In genomic region chr16:88616736-88617135, GRCh38 we compare ENCODE assay signal across 21 cellular contexts. TPM values are rescaled to one million over a fixed set of nuclear protein-coding genes. Genes with fewer than 3 reads are reported as not detected.
DNase-seq lines count a peak whose midpoint lies in the region; ATAC-seq, FAIRE-seq and TF ChIP-seq lines count a peak whose summit lies in the region.
"Had no signal": no experiment of that assay in that cellular context is flagged by ENCODE, and none has a peak within 500 bp of the region (broad histone marks: within the 10 kb centered on the region; RNA-seq: fewer than 3 reads in every experiment).

No MANE protein-coding gene starts in this region.

- no peak for TF ChIP-seq CTCF in HEK293 (tag by site-specific recombination; IDR thresholded peaks at IDR 0.05)
- no peak for TF ChIP-seq CTCF in smooth muscle cell (IDR thresholded peaks at IDR 0.05; ENCODE audit: borderline replicate concordance, insufficient read depth, poor library complexity, severe bottlenecking)

- 93% methylated on average over 12 of the region's 12 CpGs for WGBS in smooth muscle cell (ENCODE audit: low lambda C conversion rate)

- no peak overlapping the region for H3K9ac ChIP-seq in smooth muscle cell (ENCODE audit: low read depth)

- no peaks in the 10 kb centered on the region for H3K27me3 Mint-ChIP-seq in activated T-cell treated with anti-CD3 and anti-CD28 coated beads, Interleukin-2, amount 50 U/mL, for 72 hours (ENCODE audit: low read depth)
- peaks cover 15 to 32% (median 18%) of the 10 kb centered on the region in 3 donors for H3K27me3 Mint-ChIP-seq in immature natural killer cell (ENCODE audit: low read depth in 3 of 3)
- H3K27me3 Mint-ChIP-seq: stimulated activated naive B cell treated with anti-CD40 and anti-IgM and Interleukin-4, amounts not matched to agents 10 μg/mL and 1 μg/mL and 100 μg/mL, for 72 hours had no signal

- no peak for FAIRE-seq in H54 (lab: Jason Lieb, UNC)
- FAIRE-seq: keratinocyte had no signal

- no peak for ATAC-seq in activated T-cell treated with anti-CD3 and anti-CD28 coated beads, Interleukin-2, amount 50 U/mL, for 72 hours (replicated peaks in 1 of 2)
- ATAC-seq: stimulated activated naive B cell treated with anti-CD40 and anti-IgM and Interleukin-4, amounts not matched to agents 10 μg/mL and 1 μg/mL and 100 μg/mL, for 72 hours had no signal

- no peaks in the 10 kb centered on the region for H3K27me3 ChIP-seq in smooth muscle cell (ENCODE audit: low read depth)
- H3K27me3 ChIP-seq: right atrium auricular region had no signal

- H3K9me3 ChIP-seq in HEK293 (ENCODE audit: control insufficient read depth, insufficient read depth, low read depth, low read length) (no peaks in the 10 kb centered on the region), smooth muscle cell (replicated peaks; ENCODE audit: low read depth) (no peaks in the 10 kb centered on the region)
- H3K9me3 ChIP-seq: right atrium auricular region had no signal

- peaks cover 23% of the 10 kb centered on the region for H3K4me1 Mint-ChIP-seq in activated T-cell treated with anti-CD3 and anti-CD28 coated beads, Interleukin-2, amount 50 U/mL, for 72 hours (ENCODE audit: low read depth)
- peaks cover 44 to 47% of the 10 kb centered on the region in 2 donors for H3K4me1 Mint-ChIP-seq in immature natural killer cell

- peaks cover 3% of the 10 kb centered on the region for H3K79me2 ChIP-seq in smooth muscle cell (ENCODE audit: low read depth)

- no peak overlapping the region for H3K4me3 ChIP-seq in HEK293 (ENCODE audit: low read depth, low read length)
- H3K4me3 ChIP-seq in smooth muscle cell, result no peak overlapping the region
- H3K4me3 ChIP-seq: right atrium auricular region had no signal

- peak overlapping the region; percentile 50 for H3K4me2 ChIP-seq in smooth muscle cell

- TF ChIP-seq POLR2A in H54 (IDR thresholded peaks at IDR 0.05; ENCODE audit: low read depth, low read length), result no peak

- H3K4me3 Mint-ChIP-seq in activated T-cell treated with anti-CD3 and anti-CD28 coated beads, Interleukin-2, amount 50 U/mL, for 72 hours, result no peak overlapping the region
- H3K4me3 Mint-ChIP-seq in immature natural killer cell, result no peak overlapping the region

- H3K27ac Mint-ChIP-seq in activated T-cell treated with anti-CD3 and anti-CD28 coated beads, Interleukin-2, amount 50 U/mL, for 72 hours, result peak overlapping the region; percentile 79
- H3K27ac Mint-ChIP-seq in immature natural killer cell, result peak overlapping the region; percentile 94 to 100 (median 99)

- peaks cover 2% of the 10 kb centered on the region in 2 donors for H3K36me3 Mint-ChIP-seq in activated T-cell treated with anti-CD3 and anti-CD28 coated beads, Interleukin-2, amount 50 U/mL, for 72 hours (ENCODE audit: insufficient read depth in 2 of 2)
- H3K36me3 Mint-ChIP-seq in immature natural killer cell, result peaks cover 0 to 19% (median 13%) of the 10 kb centered on the region in 3 donors

- no peak overlapping the region for H2AFZ ChIP-seq in smooth muscle cell (ENCODE audit: low read depth)

- H3K27ac ChIP-seq in HEK293 (ENCODE audit: extremely low read depth, low read depth, low read length) (no peak overlapping the region), smooth muscle cell (ENCODE audit: low read depth) (no peak overlapping the region)
- H3K27ac ChIP-seq: right atrium auricular region had no signal

- peaks cover 7 to 63% of the 10 kb centered on the region in 2 experiments; a peak in 2 of 3 replicates for H3K36me3 ChIP-seq in HEK293 (ENCODE audit: control insufficient read depth in 2 of 2, insufficient read depth in 1 of 2, low read length in 2 of 2)
- H3K36me3 ChIP-seq in smooth muscle cell (ENCODE audit: low read depth), result no peaks in the 10 kb centered on the region

- H3K9me3 Mint-ChIP-seq in activated T-cell treated with anti-CD3 and anti-CD28 coated beads, Interleukin-2, amount 50 U/mL, for 72 hours, result no peaks in the 10 kb centered on the region
- no peaks in the 10 kb centered on the region for H3K9me3 Mint-ChIP-seq in immature natural killer cell
- H3K9me3 Mint-ChIP-seq: stimulated activated naive B cell treated with anti-CD40 and anti-IgM and Interleukin-4, amounts not matched to agents 10 μg/mL and 1 μg/mL and 100 μg/mL, for 72 hours had no signal

- H4K20me1 ChIP-seq in smooth muscle cell (ENCODE audit: low read depth), result peaks cover 99% of the 10 kb centered on the region

- no peak for DNase-seq in activated T-cell treated with anti-CD3 and anti-CD28 coated beads, Interleukin-2, amount 50 U/mL, for 72 hours
- no peak for DNase-seq in activated T-cell treated with anti-CD3 and anti-CD28 coated beads, Interleukin-2, amount 50 U/mL, for 48 hours
- DNase-seq in immature natural killer cell (no peak), smooth muscle cell (lab: John Stamatoyannopoulos, UW; ENCODE audit: unreplicated experiment) (no peak), LoVo (ENCODE audit: low spot score) (no peak), H54 (ENCODE audit: insufficient read length, low spot score) (no peak), DMS53 (lab: John Stamatoyannopoulos, UW) (no peak)
- DNase-seq: ACHN; activated naive CD4-positive, alpha-beta T cell; cortex of kidney; foreskin fibroblast; hippocampal formation; Kasumi-1; NCI-H774; stimulated activated CD4-positive, alpha-beta T cell treated with anti-CD3 and anti-CD28 coated beads, Interleukin-15, amount 100 ng/mL, for 24 hours; stimulated activated naive B cell treated with anti-CD40 and anti-IgM and Interleukin-4, amounts not matched to agents 10 μg/mL and 1 μg/mL and 100 μg/mL, for 72 hours; trophoblast cell had no signal

- no peaks in the 10 kb centered on the region for H3F3A ChIP-seq in smooth muscle cell (ENCODE audit: low read depth)

- CTCF ChIA-PET in HEK293 (lab: Yijun Ruan, JAX), result interaction anchor here (0.5 to 1.1 kb wide), 2 partner anchors 8 to 16 kb away, joined by 5 to 6 read pairs; no protein-coding TSS in a partner anchor

- POLR2A ChIA-PET in HEK293 (lab: Yijun Ruan, JAX), result interaction anchor here (1.1 kb wide), 1 partner anchor 47 kb away, joined by 9 read pairs; the partner anchor contains the start of gene ZC3H18

- H3K4me1 ChIP-seq in HEK293 (ENCODE audit: control insufficient read depth, insufficient read depth, low read length) (no peaks in the 10 kb centered on the region), smooth muscle cell (ENCODE audit: low read depth) (peaks cover 11% of the 10 kb centered on the region)

TF ChIP-seq in HEK293, 187 proteins besides CTCF, POLR2A, EP300 and RAD21:
- TF ChIP-seq FEZF1 (tag by site-specific recombination; IDR thresholded peaks at IDR 0.05), result no peak
- 0 out of 2 replicates have a peak, but pooled peaks have one; percentile 20 for TF ChIP-seq ZIC2 (tag by site-specific recombination; IDR thresholded peaks at IDR 0.05)

RNA-seq across cellular contexts. Expression of gene IL17C, which starts 21.6 kb away (rescaled TPM):
- under 1 TPM in 1 of 2 donors, not detected in 1; 0.41 TPM for total RNA-seq in activated T-cell treated with anti-CD3 and anti-CD28 coated beads, Interleukin-2, amount 50 U/mL, for 72 hours
- polyA plus RNA-seq in immature natural killer cell, result under 1 TPM in 2 of 3 donors, not detected in 1; 0.64 to 0.80 TPM
- total RNA-seq in smooth muscle cell, result not detected in 2 replicates
- polyA plus RNA-seq in smooth muscle cell, result not detected in 2 replicates
- total RNA-seq: right atrium auricular region, SK-MEL-5 had no signal
- polyA plus RNA-seq: keratinocyte had no signal

RNA-seq across cellular contexts. Expression of gene CYBA, which starts 34.1 kb away (rescaled TPM):
- 100 to 1,000 TPM; 199 to 318 TPM for total RNA-seq in activated T-cell treated with anti-CD3 and anti-CD28 coated beads, Interleukin-2, amount 50 U/mL, for 72 hours
- polyA plus RNA-seq in immature natural killer cell (1,000 to 10,000 TPM; 2,079 to 2,787 (median 2,690) TPM), smooth muscle cell (388 and 490 TPM in 2 replicates)
- total RNA-seq in smooth muscle cell, result 158 and 181 TPM in 2 replicates

RNA-seq across cellular contexts. Expression of gene MVD, which starts 46.2 kb away (rescaled TPM):
- 10 to 100 TPM; 64.5 to 80.5 TPM for total RNA-seq in activated T-cell treated with anti-CD3 and anti-CD28 coated beads, Interleukin-2, amount 50 U/mL, for 72 hours
- polyA plus RNA-seq in immature natural killer cell (10 to 100 TPM; 79.4 to 96.6 (median 87.6) TPM), smooth muscle cell (85.9 and 113 TPM in 2 replicates)
- total RNA-seq in smooth muscle cell, result 25.7 and 46.1 TPM in 2 replicates

RNA-seq across cellular contexts. Expression of gene ZC3H18, which starts 46.5 kb away (rescaled TPM):
- 10 to 100 TPM; 88.7 to 99.0 TPM for total RNA-seq in activated T-cell treated with anti-CD3 and anti-CD28 coated beads, Interleukin-2, amount 50 U/mL, for 72 hours
- polyA plus RNA-seq in immature natural killer cell, result 10 to 100 TPM in 1 of 3 donors, 1 to 10 TPM in 2; 1.0 to 29.0 (median 8.7) TPM
- 5.9 and 14.6 TPM in 2 replicates for total RNA-seq in smooth muscle cell
- 30.4 and 36.1 TPM in 2 replicates for polyA plus RNA-seq in smooth muscle cell
